ENCODE assay signal across 8 cellular contexts in genomic region chr5:74767579-74767913, GRCh38. TPM values are rescaled to one million over a fixed set of nuclear protein-coding genes. Genes with fewer than 3 reads are reported as not detected.
DNase-seq lines count a peak whose midpoint lies in the region; ATAC-seq and TF ChIP-seq lines count a peak whose summit lies in the region.

No MANE protein-coding gene starts in this region.

- ATAC-seq in GM19372 (IDR thresholded peaks at IDR 0.05; ENCODE audit: low read depth, unreplicated experiment) (peak; percentile 28), HG03439 (IDR thresholded peaks at IDR 0.05; ENCODE audit: unreplicated experiment) (peak; percentile 18), naive B cell (ENCODE audit: low read depth in 2 of 2) (peak; percentile 3 to 11)

- no peaks in the 10 kb centered on the region for H3K27me3 Mint-ChIP-seq in naive B cell

- peaks cover 6 to 11% of the 10 kb centered on the region in 2 donors for H3K36me3 Mint-ChIP-seq in naive B cell

- H3K27ac Mint-ChIP-seq in naive B cell, result peak overlapping the region; percentile 95 to 100 (median 99)

- no peaks in the 10 kb centered on the region for H3K9me3 Mint-ChIP-seq in naive B cell

- TF ChIP-seq POLR2A in erythroblast (IDR thresholded peaks at IDR 0.05; ENCODE audit: low read length), result no peak

- peak; percentile 7 for DNase-seq in DMS53 treated with DMSO at 0.1 percent for 48 hours (lab: John Stamatoyannopoulos, UW; ENCODE audit: unreplicated experiment)
- DNase-seq in UCSD-AML1 (lab: John Stamatoyannopoulos, UW; ENCODE audit: unreplicated experiment), result peak; percentile 37
- peak; percentile 68 to 75 for DNase-seq in erythroblast (lab: John Stamatoyannopoulos, UW)
- no peak for DNase-seq in naive B cell
- DNase-seq in 8988T, result no peak
- DNase-seq in putamen (ENCODE audit: low spot score), result no peak

- peaks cover 5 to 34% (median 11%) of the 10 kb centered on the region in 3 donors for H3K4me1 Mint-ChIP-seq in naive B cell

- peak overlapping the region; percentile 95 to 100 (median 100) for H3K4me3 Mint-ChIP-seq in naive B cell

RNA-seq across cellular contexts. Expression of gene NSA2, which starts 0.5 kb away (rescaled TPM):
- polyA plus RNA-seq in naive B cell (ENCODE audit: low read depth in 6 of 6), result 10 to 100 TPM; 39.9 to 93.1 (median 64.7) TPM

RNA-seq across cellular contexts. Expression of gene GFM2, which starts 0.6 kb away (rescaled TPM):
- 10 to 100 TPM in 4 of 6 donors, 1 to 10 TPM in 2; 7.1 to 13.0 (median 10.5) TPM for polyA plus RNA-seq in naive B cell (ENCODE audit: low read depth in 6 of 6)

Comparison
In these comparisons a context has a peak if more than half of its experiments do, and no peak if none do; other contexts are left out.
1. DNase-seq: peak in DMS53 treated with DMSO at 0.1 percent for 48 hours (single experiment), UCSD-AML1 (single experiment) and erythroblast (2 of 2); none in naive B cell (single experiment), 8988T (single experiment) and putamen (single experiment).
2. Peak in every context shown above with its lines, with median percentiles within 50 percentile points of each other: ATAC-seq.